ENCODE assay signal across 1 cellular context in the genomic region with DNA sequence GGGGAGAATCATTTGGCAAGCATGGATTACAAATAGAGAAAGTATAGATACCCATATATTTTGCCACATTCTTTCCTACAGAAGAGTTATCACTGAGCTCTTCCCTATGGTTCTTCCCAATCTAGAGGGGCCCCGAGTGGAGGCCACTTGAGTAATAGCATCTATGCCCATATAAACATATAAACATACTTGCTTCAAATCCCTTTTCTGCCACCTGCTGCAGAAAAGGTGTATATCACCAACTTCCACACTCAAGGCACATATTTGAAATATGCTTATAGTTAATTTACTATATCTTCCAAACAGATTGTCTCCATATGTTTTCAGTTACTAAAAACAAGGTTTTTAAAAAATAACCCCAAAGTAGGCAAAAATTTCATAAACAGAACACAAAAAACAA.
TF ChIP-seq lines count a peak whose summit lies in the region.

No MANE protein-coding gene starts in this region.

TF ChIP-seq in WTC11, 78 proteins besides CTCF, POLR2A, EP300 and RAD21 (continued from another document):
- TF ChIP-seq, protein P1, sequence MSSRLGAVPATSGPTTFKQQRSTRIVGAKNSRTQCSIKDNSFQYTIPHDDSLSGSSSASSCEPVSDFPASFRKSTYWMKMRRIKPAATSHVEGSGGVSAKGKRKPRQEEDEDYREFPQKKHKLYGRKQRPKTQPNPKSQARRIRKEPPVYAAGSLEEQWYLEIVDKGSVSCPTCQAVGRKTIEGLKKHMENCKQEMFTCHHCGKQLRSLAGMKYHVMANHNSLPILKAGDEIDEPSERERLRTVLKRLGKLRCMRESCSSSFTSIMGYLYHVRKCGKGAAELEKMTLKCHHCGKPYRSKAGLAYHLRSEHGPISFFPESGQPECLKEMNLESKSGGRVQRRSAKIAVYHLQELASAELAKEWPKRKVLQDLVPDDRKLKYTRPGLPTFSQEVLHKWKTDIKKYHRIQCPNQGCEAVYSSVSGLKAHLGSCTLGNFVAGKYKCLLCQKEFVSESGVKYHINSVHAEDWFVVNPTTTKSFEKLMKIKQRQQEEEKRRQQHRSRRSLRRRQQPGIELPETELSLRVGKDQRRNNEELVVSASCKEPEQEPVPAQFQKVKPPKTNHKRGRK (CRISPR knock-in tag; IDR thresholded peaks at IDR 0.05; ENCODE audit: borderline replicate concordance), result no peak
- TF ChIP-seq NR2C2 (CRISPR knock-in tag; IDR thresholded peaks at IDR 0.05) (no peak), FOXK1 (CRISPR knock-in tag; IDR thresholded peaks at IDR 0.05) (no peak)
